In the genomic region with DNA sequence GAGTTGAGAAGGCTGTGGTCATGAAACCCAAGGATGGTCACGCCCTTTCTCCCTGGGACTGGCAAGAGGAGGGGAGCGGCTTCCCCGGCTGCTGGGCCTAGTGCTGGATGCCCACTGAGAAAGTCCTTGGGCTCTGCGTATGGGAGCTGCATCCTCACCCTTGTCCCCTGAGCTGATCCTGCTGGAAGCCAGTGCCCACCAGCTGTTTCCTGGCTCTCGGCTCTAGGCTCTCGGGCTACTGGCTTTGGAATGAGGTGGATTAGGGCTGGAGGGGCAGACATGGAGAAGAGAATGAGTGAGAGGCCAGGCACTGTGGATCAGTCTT, we compare ENCODE assay signal across 2 cellular contexts.
TF ChIP-seq lines count a peak whose summit lies in the region.

No MANE protein-coding gene starts in this region.

TF ChIP-seq in SK-N-SH, 30 proteins besides CTCF, POLR2A, EP300 and RAD21 (continued from another document):
- TF ChIP-seq, protein P1, sequence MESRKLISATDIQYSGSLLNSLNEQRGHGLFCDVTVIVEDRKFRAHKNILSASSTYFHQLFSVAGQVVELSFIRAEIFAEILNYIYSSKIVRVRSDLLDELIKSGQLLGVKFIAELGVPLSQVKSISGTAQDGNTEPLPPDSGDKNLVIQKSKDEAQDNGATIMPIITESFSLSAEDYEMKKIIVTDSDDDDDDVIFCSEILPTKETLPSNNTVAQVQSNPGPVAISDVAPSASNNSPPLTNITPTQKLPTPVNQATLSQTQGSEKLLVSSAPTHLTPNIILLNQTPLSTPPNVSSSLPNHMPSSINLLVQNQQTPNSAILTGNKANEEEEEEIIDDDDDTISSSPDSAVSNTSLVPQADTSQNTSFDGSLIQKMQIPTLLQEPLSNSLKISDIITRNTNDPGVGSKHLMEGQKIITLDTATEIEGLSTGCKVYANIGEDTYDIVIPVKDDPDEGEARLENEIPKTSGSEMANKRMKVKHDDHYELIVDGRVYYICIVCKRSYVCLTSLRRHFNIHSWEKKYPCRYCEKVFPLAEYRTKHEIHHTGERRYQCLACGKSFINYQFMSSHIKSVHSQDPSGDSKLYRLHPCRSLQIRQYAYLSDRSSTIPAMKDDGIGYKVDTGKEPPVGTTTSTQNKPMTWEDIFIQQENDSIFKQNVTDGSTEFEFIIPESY (IDR thresholded peaks at IDR 0.05; ENCODE audit: borderline replicate concordance, low read depth): no peak
- TF ChIP-seq EZH2phosphoT487 (IDR thresholded peaks at IDR 0.05; ENCODE audit: borderline replicate concordance, low read depth) (no peak), RXRA (IDR thresholded peaks at IDR 0.05; ENCODE audit: borderline replicate concordance, low read depth) (no peak), GATA2 (CRISPR knock-in tag; IDR thresholded peaks at IDR 0.05) (no peak), ELF1 (IDR thresholded peaks at IDR 0.05) (no peak), MXI1 (IDR thresholded peaks at IDR 0.05; ENCODE audit: low read depth, low read length) (no peak), MEF2A (IDR thresholded peaks at IDR 0.05; ENCODE audit: borderline replicate concordance, low read depth) (no peak), SMC3 (IDR thresholded peaks at IDR 0.05; ENCODE audit: low read depth, low read length) (no peak), NRF1 (IDR thresholded peaks at IDR 0.05; ENCODE audit: low read depth, low read length) (no peak), SIN3A (IDR thresholded peaks at IDR 0.05; ENCODE audit: borderline replicate concordance, low read depth, low read length) (no peak), CHD2 (IDR thresholded peaks at IDR 0.05; ENCODE audit: low read length, partially characterized antibody) (no peak), RFX5 (IDR thresholded peaks at IDR 0.05; ENCODE audit: low read length) (no peak), FOXM1 (IDR thresholded peaks at IDR 0.05; ENCODE audit: low read depth) (no peak)
- TF ChIP-seq, protein P2, sequence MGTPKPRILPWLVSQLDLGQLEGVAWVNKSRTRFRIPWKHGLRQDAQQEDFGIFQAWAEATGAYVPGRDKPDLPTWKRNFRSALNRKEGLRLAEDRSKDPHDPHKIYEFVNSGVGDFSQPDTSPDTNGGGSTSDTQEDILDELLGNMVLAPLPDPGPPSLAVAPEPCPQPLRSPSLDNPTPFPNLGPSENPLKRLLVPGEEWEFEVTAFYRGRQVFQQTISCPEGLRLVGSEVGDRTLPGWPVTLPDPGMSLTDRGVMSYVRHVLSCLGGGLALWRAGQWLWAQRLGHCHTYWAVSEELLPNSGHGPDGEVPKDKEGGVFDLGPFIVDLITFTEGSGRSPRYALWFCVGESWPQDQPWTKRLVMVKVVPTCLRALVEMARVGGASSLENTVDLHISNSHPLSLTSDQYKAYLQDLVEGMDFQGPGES (IDR thresholded peaks at IDR 0.05; ENCODE audit: low read depth, low read length): no peak
- TF ChIP-seq, protein P3, sequence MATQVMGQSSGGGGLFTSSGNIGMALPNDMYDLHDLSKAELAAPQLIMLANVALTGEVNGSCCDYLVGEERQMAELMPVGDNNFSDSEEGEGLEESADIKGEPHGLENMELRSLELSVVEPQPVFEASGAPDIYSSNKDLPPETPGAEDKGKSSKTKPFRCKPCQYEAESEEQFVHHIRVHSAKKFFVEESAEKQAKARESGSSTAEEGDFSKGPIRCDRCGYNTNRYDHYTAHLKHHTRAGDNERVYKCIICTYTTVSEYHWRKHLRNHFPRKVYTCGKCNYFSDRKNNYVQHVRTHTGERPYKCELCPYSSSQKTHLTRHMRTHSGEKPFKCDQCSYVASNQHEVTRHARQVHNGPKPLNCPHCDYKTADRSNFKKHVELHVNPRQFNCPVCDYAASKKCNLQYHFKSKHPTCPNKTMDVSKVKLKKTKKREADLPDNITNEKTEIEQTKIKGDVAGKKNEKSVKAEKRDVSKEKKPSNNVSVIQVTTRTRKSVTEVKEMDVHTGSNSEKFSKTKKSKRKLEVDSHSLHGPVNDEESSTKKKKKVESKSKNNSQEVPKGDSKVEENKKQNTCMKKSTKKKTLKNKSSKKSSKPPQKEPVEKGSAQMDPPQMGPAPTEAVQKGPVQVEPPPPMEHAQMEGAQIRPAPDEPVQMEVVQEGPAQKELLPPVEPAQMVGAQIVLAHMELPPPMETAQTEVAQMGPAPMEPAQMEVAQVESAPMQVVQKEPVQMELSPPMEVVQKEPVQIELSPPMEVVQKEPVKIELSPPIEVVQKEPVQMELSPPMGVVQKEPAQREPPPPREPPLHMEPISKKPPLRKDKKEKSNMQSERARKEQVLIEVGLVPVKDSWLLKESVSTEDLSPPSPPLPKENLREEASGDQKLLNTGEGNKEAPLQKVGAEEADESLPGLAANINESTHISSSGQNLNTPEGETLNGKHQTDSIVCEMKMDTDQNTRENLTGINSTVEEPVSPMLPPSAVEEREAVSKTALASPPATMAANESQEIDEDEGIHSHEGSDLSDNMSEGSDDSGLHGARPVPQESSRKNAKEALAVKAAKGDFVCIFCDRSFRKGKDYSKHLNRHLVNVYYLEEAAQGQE (IDR thresholded peaks at IDR 0.05; ENCODE audit: low read depth, low read length): no peak

TF ChIP-seq in SK-N-SH treated with all-trans-retinoic acid at 6 μM for 48 hours, 23 proteins besides CTCF, POLR2A, EP300 and RAD21 (continued from another document):
- TF ChIP-seq, protein P4, sequence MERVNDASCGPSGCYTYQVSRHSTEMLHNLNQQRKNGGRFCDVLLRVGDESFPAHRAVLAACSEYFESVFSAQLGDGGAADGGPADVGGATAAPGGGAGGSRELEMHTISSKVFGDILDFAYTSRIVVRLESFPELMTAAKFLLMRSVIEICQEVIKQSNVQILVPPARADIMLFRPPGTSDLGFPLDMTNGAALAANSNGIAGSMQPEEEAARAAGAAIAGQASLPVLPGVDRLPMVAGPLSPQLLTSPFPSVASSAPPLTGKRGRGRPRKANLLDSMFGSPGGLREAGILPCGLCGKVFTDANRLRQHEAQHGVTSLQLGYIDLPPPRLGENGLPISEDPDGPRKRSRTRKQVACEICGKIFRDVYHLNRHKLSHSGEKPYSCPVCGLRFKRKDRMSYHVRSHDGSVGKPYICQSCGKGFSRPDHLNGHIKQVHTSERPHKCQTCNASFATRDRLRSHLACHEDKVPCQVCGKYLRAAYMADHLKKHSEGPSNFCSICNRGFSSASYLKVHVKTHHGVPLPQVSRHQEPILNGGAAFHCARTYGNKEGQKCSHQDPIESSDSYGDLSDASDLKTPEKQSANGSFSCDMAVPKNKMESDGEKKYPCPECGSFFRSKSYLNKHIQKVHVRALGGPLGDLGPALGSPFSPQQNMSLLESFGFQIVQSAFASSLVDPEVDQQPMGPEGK (CRISPR knock-in tag; IDR thresholded peaks at IDR 0.05; ENCODE audit: borderline replicate concordance): no peak
- TF ChIP-seq ARNTL (CRISPR knock-in tag; IDR thresholded peaks at IDR 0.05; ENCODE audit: borderline replicate concordance, low read depth): no peak
- TF ChIP-seq CSDC2 (CRISPR knock-in tag; IDR thresholded peaks at IDR 0.05): no peak
